In genomic region chr10:14114791-14115190, GRCh38 we compare ENCODE assay signal across 31 cellular contexts.
DNase-seq lines count a peak whose midpoint lies in the region; ATAC-seq and TF ChIP-seq lines count a peak whose summit lies in the region.
"Had no signal": no experiment of that assay in that cellular context is flagged by ENCODE, and none has a peak within 500 bp of the region (broad histone marks: within the 10 kb centered on the region; RNA-seq: fewer than 3 reads in every experiment).

No MANE protein-coding gene starts in this region.

- DNase-seq in NCI-H82 (lab: John Stamatoyannopoulos, UW) (peak; percentile 59), NCI-H82 treated with DMSO at 0.1 percent for 48 hours (lab: John Stamatoyannopoulos, UW; ENCODE audit: unreplicated experiment) (no peak), WERI-Rb-1 (peak; percentile 19), sciatic nerve (ENCODE audit: low spot score) (no peak), COLO829 (ENCODE audit: low spot score) (no peak)
- DNase-seq: 8988T; ACHN; AML-193; BE2C; C1 segment of cervical spinal cord; Caco-2; Calu3; CD4-positive, alpha-beta memory T cell; CD4-positive, alpha-beta T cell; CD4-positive, CD25-positive, alpha-beta regulatory T cell; CD8-positive, alpha-beta memory T cell; CD8-positive, alpha-beta T cell; COR-L47; DMS 273 treated with DMSO at 0.1 percent for 48 hours; DMS153; DMS53; DMS79; DMS79 treated with DMSO at 0.1 percent for 48 hours; DND-41; EL had no signal

- H3K36me3 ChIP-seq in HEK293 (ENCODE audit: control insufficient read depth in 2 of 2, insufficient read depth in 1 of 2, low read length in 2 of 2) (no peaks in the 10 kb centered on the region), WERI-Rb-1 (no peaks in the 10 kb centered on the region)
- H3K36me3 ChIP-seq: BE2C; BLaER1; BLaER1 treated with 17β-estradiol and CSF1 and Interleukin-3, amounts not matched to agents 10 nM and 100 nM had no signal

- H3K9me3 ChIP-seq in HEK293 (ENCODE audit: control insufficient read depth, insufficient read depth, low read depth, low read length) (no peaks in the 10 kb centered on the region), WERI-Rb-1 (ENCODE audit: severe bottlenecking) (no peaks in the 10 kb centered on the region)
- H3K9me3 ChIP-seq: A549; BE2C; BLaER1; BLaER1 treated with 17β-estradiol and CSF1 and Interleukin-3, amounts not matched to agents 10 nM and 100 nM; Caco-2 had no signal

- no peak overlapping the region for H3K4me3 ChIP-seq in HEK293 (ENCODE audit: low read depth, low read length)
- H3K4me3 ChIP-seq in WERI-Rb-1 (ENCODE audit: low read depth, low read length): no peak overlapping the region
- H3K4me3 ChIP-seq: A549; BLaER1; BLaER1 treated with 17β-estradiol and CSF1 and Interleukin-3, amounts not matched to agents 10 nM and 100 nM had no signal

- POLR2A ChIA-PET in HEK293 (lab: Yijun Ruan, JAX): no interaction called here

- ATAC-seq in sciatic nerve: no peak
- ATAC-seq: A549; CD8-positive, alpha-beta T cell had no signal

- H3K27ac ChIP-seq in HEK293 (ENCODE audit: extremely low read depth, low read depth, low read length) (no peak overlapping the region), WERI-Rb-1 (no peak overlapping the region)
- H3K27ac ChIP-seq: 22Rv1; A549; BLaER1; BLaER1 treated with 17β-estradiol and CSF1 and Interleukin-3, amounts not matched to agents 10 nM and 100 nM; C4-2B had no signal

- TF ChIP-seq CTCF in HEK293 (tag by site-specific recombination; IDR thresholded peaks at IDR 0.05) (no peak), WERI-Rb-1 (IDR thresholded peaks at IDR 0.05; ENCODE audit: low read depth, low read length) (no peak)

- CTCF ChIA-PET in HEK293 (lab: Yijun Ruan, JAX): no interaction called here

- H3K4me1 ChIP-seq in HEK293 (ENCODE audit: control insufficient read depth, insufficient read depth, low read length): no peaks in the 10 kb centered on the region
- H3K4me1 ChIP-seq: A549; BE2C; BLaER1; BLaER1 treated with 17β-estradiol and CSF1 and Interleukin-3, amounts not matched to agents 10 nM and 100 nM; Caco-2 had no signal

- H3K27me3 ChIP-seq in WERI-Rb-1 (ENCODE audit: insufficient read depth, low read depth, severe bottlenecking): no peaks in the 10 kb centered on the region
- H3K27me3 ChIP-seq: BE2C; BLaER1; BLaER1 treated with 17β-estradiol and CSF1 and Interleukin-3, amounts not matched to agents 10 nM and 100 nM had no signal

- intact Hi-C loops in sciatic nerve (cut with DNase I): no loop called here

TF ChIP-seq in HEK293, 187 proteins besides CTCF, POLR2A, EP300 and RAD21:
- TF ChIP-seq ZFHX2 (tag by site-specific recombination; conservative IDR thresholded peaks at IDR 0.05) (peak; percentile 62), EGR2 (tag by site-specific recombination; IDR thresholded peaks at IDR 0.05; ENCODE audit: low read depth) (peak; percentile 68; the same call in 1 of the 2 replicates), ZNF391 (tag by site-specific recombination; IDR thresholded peaks at IDR 0.05; ENCODE audit: borderline replicate concordance, low read depth) (no peak)

Comparison
In these comparisons a context has a peak if more than half of its experiments do, and no peak if none do; other contexts are left out.
1. DNase-seq: peak in NCI-H82 (single experiment) and WERI-Rb-1 (single experiment); none in NCI-H82 treated with DMSO at 0.1 percent for 48 hours (single experiment), sciatic nerve (single experiment) and COLO829 (single experiment).